8 cellular contexts compared by ENCODE assay signal in the genomic region with DNA sequence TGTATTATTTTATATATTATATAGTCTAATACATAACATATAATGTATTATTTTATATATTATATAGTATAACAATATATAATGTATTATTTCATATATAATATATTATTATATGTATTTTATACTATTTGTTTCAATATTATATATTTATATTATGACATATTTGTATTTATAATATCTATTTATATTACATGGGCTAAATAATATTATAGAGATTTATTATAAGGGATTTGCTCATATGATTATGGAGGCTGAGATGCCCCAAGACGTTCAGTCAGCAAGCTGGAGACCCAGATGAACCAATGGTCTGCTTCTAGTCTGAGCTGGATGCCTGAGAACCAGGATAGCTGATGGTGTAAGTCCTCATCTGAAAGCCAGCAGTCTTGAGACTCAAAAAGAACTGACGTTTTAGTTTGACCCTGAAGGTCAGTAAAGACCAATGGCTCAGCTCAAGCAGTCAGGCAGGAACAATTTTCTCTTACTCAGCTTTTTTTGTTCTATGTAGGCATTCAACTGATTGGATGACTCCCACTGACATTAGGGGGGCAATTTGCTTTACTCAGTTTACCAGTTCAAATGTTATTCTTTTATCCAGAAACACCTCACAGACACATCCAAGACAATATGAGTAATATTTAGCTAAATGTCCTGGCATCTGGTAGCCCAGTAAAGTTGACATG.
"Had no signal": no experiment of that assay in that cellular context is flagged by ENCODE, and none has a peak within 500 bp of the region (broad histone marks: within the 10 kb centered on the region; RNA-seq: fewer than 3 reads in every experiment).

No MANE protein-coding gene starts in this region.

- H3K4me1 ChIP-seq: HAP-1 had no signal

- H2AFZ ChIP-seq: GM23248 had no signal

- FAIRE-seq: HTR-8/SVneo, K562 had no signal

- H3K4me2 ChIP-seq: KMS-11 had no signal

- H3K4me3 ChIP-seq: GM23248, HAP-1, K562 had no signal

- H3K9ac ChIP-seq: GM23248, KMS-11 had no signal

- H3K9me3 ChIP-seq: HAP-1 had no signal

- DNase-seq: GM23248, GOT3, H7 had no signal

- H3K27ac ChIP-seq: GM23248, KMS-11 had no signal

- H3K36me3 ChIP-seq: HAP-1 had no signal

- ATAC-seq: HCT116, K562 had no signal
